In the genomic region with DNA sequence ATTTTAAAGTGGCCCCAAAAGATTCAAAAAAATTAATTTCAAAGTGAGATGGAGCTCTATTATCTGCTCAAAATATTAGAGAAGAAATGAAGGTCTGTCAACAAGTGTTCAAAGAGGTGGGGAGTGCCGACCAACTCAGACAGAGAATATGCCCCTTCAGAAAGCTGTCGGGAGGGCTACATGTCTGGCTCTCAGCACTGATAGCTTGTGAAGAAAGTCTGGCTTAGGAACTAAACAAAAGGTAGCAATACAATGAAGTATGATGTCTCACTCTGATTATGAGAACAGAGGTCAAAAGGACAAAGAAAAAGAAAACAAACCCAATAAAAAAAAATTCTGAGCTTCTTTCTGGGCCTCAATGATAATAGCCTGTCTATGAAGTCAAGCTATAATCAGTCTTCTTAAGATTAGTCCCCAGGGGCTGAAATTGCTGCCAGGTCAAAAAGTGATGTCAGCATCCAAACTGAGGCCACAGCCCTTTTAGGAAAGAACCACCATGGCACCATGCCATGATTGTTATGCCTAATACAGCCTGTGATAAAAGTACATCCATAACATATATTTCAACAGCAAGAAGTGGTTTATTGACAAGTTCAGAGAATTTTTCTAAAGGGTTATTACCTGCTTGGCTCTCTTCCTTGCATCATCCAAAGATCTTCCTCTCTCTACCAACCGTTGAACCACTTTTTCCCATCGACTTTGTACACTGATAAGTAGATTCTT, we compare ENCODE assay signal across 15 cellular contexts.
A peak's percentile ranks its signal among the peaks of the same experiment; 100 is the strongest.
DNase-seq lines count a peak whose midpoint lies in the region; ATAC-seq, FAIRE-seq and TF ChIP-seq lines count a peak whose summit lies in the region.
"Had no signal": no experiment of that assay in that cellular context is flagged by ENCODE, and none has a peak within 500 bp of the region (broad histone marks: within the 10 kb centered on the region; RNA-seq: fewer than 3 reads in every experiment).

No MANE protein-coding gene starts in this region.

- 79 to 86% methylated on average over 4 of the region's 4 CpGs for WGBS in transverse colon (ENCODE audit: low coverage in 1 of 2), 2 donors

- no peak overlapping the region for H3K4me3 Mint-ChIP-seq in endothelial cell (ENCODE audit: unreplicated experiment)
- no peak overlapping the region for H3K4me3 Mint-ChIP-seq in T-helper 2 cell treated with Interferon-gamma antibody and Interleukin-4, amounts not matched to agents 5 μg/mL and 100 μg/mL, for 36 hours

- H3K27ac ChIP-seq in keratinocyte (ENCODE audit: control insufficient read depth, insufficient read depth, low read length) (peak overlapping the region; percentile 46), transverse colon (peak overlapping the region; percentile 39 to 67 (median 64))
- H3K27ac ChIP-seq: body of pancreas, PC-9 had no signal

- TF ChIP-seq CTCF in endothelial cell (IDR thresholded peaks at IDR 0.05; ENCODE audit: unreplicated experiment): no peak
- no peak for TF ChIP-seq CTCF in keratinocyte (optimal IDR thresholded peaks at IDR 0.05 in 1 of 3, IDR thresholded peaks at IDR 0.05 in 1 of 3, conservative IDR thresholded peaks at IDR 0.05 in 1 of 3; ENCODE audit: extremely low read depth in 1 of 3, insufficient read depth in 2 of 3, low read length in 3 of 3)
- no peak for TF ChIP-seq CTCF in transverse colon (IDR thresholded peaks at IDR 0.05)

- H4K20me1 ChIP-seq in keratinocyte (ENCODE audit: control insufficient read depth, extremely low read depth, insufficient read depth, low read length): no peaks in the 10 kb centered on the region

- H3K4me1 ChIP-seq in keratinocyte (ENCODE audit: control insufficient read depth, extremely low read depth, insufficient read depth, low read length) (peaks cover 8% of the 10 kb centered on the region), transverse colon (peaks cover 0 to 18% (median 3%) of the 10 kb centered on the region in 4 donors)
- H3K4me1 ChIP-seq: body of pancreas had no signal

- no peak overlapping the region for H3K4me2 ChIP-seq in keratinocyte (ENCODE audit: control insufficient read depth, extremely low read depth, insufficient read depth, low read depth, low read length)
- H3K4me2 ChIP-seq: PC-9, smooth muscle cell had no signal

- no peaks in the 10 kb centered on the region for H3K9me1 ChIP-seq in keratinocyte (ENCODE audit: control insufficient read depth, extremely low read depth, insufficient read depth, low read length)

- H3K27ac Mint-ChIP-seq in endothelial cell (ENCODE audit: unreplicated experiment): peak overlapping the region; percentile 57
- H3K27ac Mint-ChIP-seq in T-helper 2 cell treated with Interferon-gamma antibody and Interleukin-4, amounts not matched to agents 5 μg/mL and 100 μg/mL, for 36 hours: no peak overlapping the region

- FAIRE-seq in keratinocyte (lab: Jason Lieb, UNC): no peak

- TF ChIP-seq POLR2A in transverse colon (IDR thresholded peaks at IDR 0.05): no peak

- H3K4me3 ChIP-seq in keratinocyte (ENCODE audit: control insufficient read depth in 2 of 3, extremely low read depth in 1 of 3, insufficient read depth in 2 of 3, low read depth in 1 of 3, low read length in 3 of 3) (no peak overlapping the region), transverse colon (no peak overlapping the region)
- H3K4me3 ChIP-seq: body of pancreas, PC-9, smooth muscle cell had no signal

- no peaks in the 10 kb centered on the region for H3K4me1 Mint-ChIP-seq in endothelial cell (ENCODE audit: unreplicated experiment)
- no peaks in the 10 kb centered on the region for H3K4me1 Mint-ChIP-seq in T-helper 2 cell treated with Interferon-gamma antibody and Interleukin-4, amounts not matched to agents 5 μg/mL and 100 μg/mL, for 36 hours (ENCODE audit: low read depth)

- peaks cover 20% of the 10 kb centered on the region for H3K36me3 Mint-ChIP-seq in endothelial cell (ENCODE audit: low read depth, unreplicated experiment)
- H3K36me3 Mint-ChIP-seq in T-helper 2 cell treated with Interferon-gamma antibody and Interleukin-4, amounts not matched to agents 5 μg/mL and 100 μg/mL, for 36 hours (ENCODE audit: low read depth): no peaks in the 10 kb centered on the region

- no peak for ATAC-seq in GM18511 (IDR thresholded peaks at IDR 0.05; ENCODE audit: unreplicated experiment)
- ATAC-seq: body of pancreas had no signal

- dilution Hi-C loops in keratinocyte (cut with MboI; ENCODE audit: extremely low pct_ligation_motif_present, low sequenced_read_pairs): no loop called here

- no peak overlapping the region for H2AFZ ChIP-seq in keratinocyte (ENCODE audit: control insufficient read depth, low read length)
- H2AFZ ChIP-seq: PC-9 had no signal

- no peak for TF ChIP-seq EP300 in transverse colon (IDR thresholded peaks at IDR 0.05; ENCODE audit: low read depth)

- no peaks in the 10 kb centered on the region for H3K79me2 ChIP-seq in keratinocyte (ENCODE audit: control insufficient read depth, insufficient read depth, low read length)

- H3K27me3 Mint-ChIP-seq in endothelial cell (ENCODE audit: unreplicated experiment): no peaks in the 10 kb centered on the region
- H3K27me3 Mint-ChIP-seq in T-helper 2 cell treated with Interferon-gamma antibody and Interleukin-4, amounts not matched to agents 5 μg/mL and 100 μg/mL, for 36 hours (ENCODE audit: low read depth): no peaks in the 10 kb centered on the region

- in situ Hi-C loops in transverse colon (cut with MboI; ENCODE audit: low pct_ligation_motif_present in 1 of 4, low pct_unique_long_range_greater_than_20kb in 1 of 4, low sequenced_read_pairs in 3 of 4): no loop called here

- H3K9me3 ChIP-seq in keratinocyte (ENCODE audit: control insufficient read depth, low read depth, low read length) (no peaks in the 10 kb centered on the region), transverse colon (no peaks in the 10 kb centered on the region)
- H3K9me3 ChIP-seq: body of pancreas had no signal

- DNase-seq in NCI-H1105 treated with DMSO at 0.1 percent for 48 hours (lab: John Stamatoyannopoulos, UW): peak; percentile 36
- DNase-seq in NCI-H1105 (lab: John Stamatoyannopoulos, UW): no peak
- no peak for DNase-seq in endothelial cell (ENCODE audit: low spot score)
- no peak for DNase-seq in keratinocyte (ENCODE audit: low read depth, low spot score)
- no peak for DNase-seq in transverse colon
- DNase-seq in T-helper 2 cell treated with Interferon-gamma antibody and Interleukin-4, amounts not matched to agents 5 μg/mL and 100 μg/mL, for 36 hours (ENCODE audit: low spot score): no peak
- DNase-seq in HuH-7.5 (ENCODE audit: low spot score): no peak
- DNase-seq: 8988T, DMS153, glutamatergic neuron, NCI-H1436 treated with DMSO at 0.1 percent for 48 hours, PC-9 had no signal

- H3K27me3 ChIP-seq in keratinocyte (ENCODE audit: control insufficient read depth, extremely low read depth, insufficient read depth, low read length) (no peaks in the 10 kb centered on the region), transverse colon (no peaks in the 10 kb centered on the region)
- H3K27me3 ChIP-seq: body of pancreas had no signal

- peaks cover 0 to 6% of the 10 kb centered on the region in 2 experiments for H3K36me3 ChIP-seq in keratinocyte (ENCODE audit: control insufficient read depth in 2 of 2, extremely low read depth in 1 of 2, insufficient read depth in 2 of 2, low read length in 2 of 2)
- H3K36me3 ChIP-seq in transverse colon: peaks cover 0 to 54% (median 18%) of the 10 kb centered on the region in 4 donors

- no peak overlapping the region for H3K9ac ChIP-seq in keratinocyte (ENCODE audit: control insufficient read depth, extremely low read depth, insufficient read depth, low read length)

- intact Hi-C loops in transverse colon (cut with DNase I; ENCODE audit: low total_unique reads): loop anchor here (10.0 kb wide), 1 partner anchor 53 kb away; no protein-coding TSS in a partner anchor

- no peaks in the 10 kb centered on the region for H3K9me3 Mint-ChIP-seq in endothelial cell (ENCODE audit: unreplicated experiment)
- no peaks in the 10 kb centered on the region for H3K9me3 Mint-ChIP-seq in T-helper 2 cell treated with Interferon-gamma antibody and Interleukin-4, amounts not matched to agents 5 μg/mL and 100 μg/mL, for 36 hours
